22 cellular contexts compared by ENCODE assay signal in the genomic region with DNA sequence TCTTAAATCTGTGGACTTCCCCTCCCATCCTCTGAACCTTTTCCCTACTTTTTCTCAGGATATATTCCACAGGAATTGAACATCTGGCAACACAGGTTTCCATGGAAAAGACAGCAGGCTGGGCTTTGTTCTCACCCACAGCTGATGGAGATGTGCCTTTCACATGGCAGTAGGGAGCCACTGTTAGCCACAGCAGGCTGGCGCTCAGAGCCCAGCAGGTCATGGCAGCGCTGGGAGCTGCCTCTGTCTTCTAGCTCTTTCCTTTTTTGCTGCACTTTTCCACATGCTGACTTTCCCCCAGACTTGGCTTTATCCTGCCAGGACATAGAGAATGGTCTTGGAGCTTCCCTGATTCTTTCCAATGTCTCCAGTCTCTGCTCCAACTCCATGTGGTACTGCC.
"Had no signal": no experiment of that assay in that cellular context is flagged by ENCODE, and none has a peak within 500 bp of the region (broad histone marks: within the 10 kb centered on the region; RNA-seq: fewer than 3 reads in every experiment).

No MANE protein-coding gene starts in this region.

- H3K9me3 ChIP-seq: right lobe of liver, uterus had no signal

- H3K36me3 Mint-ChIP-seq: activated naive CD8-positive, alpha-beta T cell; natural killer cell had no signal

- H3K27ac Mint-ChIP-seq: activated naive CD8-positive, alpha-beta T cell; dendritic cell treated with granulocyte-macrophage colony-stimulating factor and Interleukin-4, amounts not matched to agents 40 ng/mL and 50 ng/mL, for 4 days; natural killer cell; stimulated activated naive CD8-positive, alpha-beta T cell treated with anti-CD3 and anti-CD28 coated beads, Interleukin-15, Interleukin-2, amounts not matched to agents 100 ng/mL and 50 ng/mL, for 24 hours had no signal

- H3K27ac ChIP-seq: right lobe of liver, thoracic aorta, uterus had no signal

- H3K36me3 ChIP-seq: right lobe of liver, thoracic aorta, uterus had no signal

- H3K4me3 ChIP-seq: lung, right lobe of liver, thoracic aorta, uterus had no signal

- H3K4me3 Mint-ChIP-seq: activated naive CD8-positive, alpha-beta T cell; central memory CD8-positive, alpha-beta T cell; dendritic cell treated with granulocyte-macrophage colony-stimulating factor and Interleukin-4, amounts not matched to agents 40 ng/mL and 50 ng/mL, for 4 days; natural killer cell; stimulated activated naive CD8-positive, alpha-beta T cell treated with anti-CD3 and anti-CD28 coated beads, Interleukin-15, Interleukin-2, amounts not matched to agents 100 ng/mL and 50 ng/mL, for 24 hours had no signal

- DNase-seq: activated CD4-positive, alpha-beta T cell treated with anti-CD3 and anti-CD28 coated beads for 4 hours; activated CD4-positive, alpha-beta T cell treated with anti-CD3 and anti-CD28 coated beads, Interleukin-2, amount 50 U/mL, for 48 hours; activated CD8-positive, alpha-beta memory T cell treated with anti-CD3 and anti-CD28 coated beads for 24 hours; activated effector memory CD4-positive, alpha-beta T cell treated with Interleukin-2 at 50 U/mL for 16 hours; activated naive CD4-positive, alpha-beta T cell treated with Interleukin-2 at 50 U/mL for 16 hours; anterior cingulate cortex; effector CD8-positive, alpha-beta T cell; kidney glomerular epithelial cell; mesendoderm; natural killer cell; posterior cingulate gyrus; right lobe of liver; stimulated activated CD4-positive, alpha-beta T cell treated with anti-CD3 and anti-CD28 coated beads, Interleukin-12 subunit alpha, Interleukin-12 subunit beta, amount 100 ng/mL, for 4 hours; stimulated activated CD4-positive, alpha-beta T cell treated with anti-CD3 and anti-CD28 coated beads, Interleukin-4, amount 100 ng/mL, for 1 hour; trophoblast cell; uterus had no signal

- H3K9me3 Mint-ChIP-seq: dendritic cell treated with granulocyte-macrophage colony-stimulating factor and Interleukin-4, amounts not matched to agents 40 ng/mL and 50 ng/mL, for 4 days; natural killer cell; stimulated activated naive CD8-positive, alpha-beta T cell treated with anti-CD3 and anti-CD28 coated beads, Interleukin-15, Interleukin-2, amounts not matched to agents 100 ng/mL and 50 ng/mL, for 24 hours had no signal

- H3K4me1 Mint-ChIP-seq: central memory CD8-positive, alpha-beta T cell; natural killer cell had no signal

- H3K27me3 ChIP-seq: right lobe of liver, uterus had no signal

- H3K4me1 ChIP-seq: right lobe of liver, uterus had no signal
